30 cellular contexts compared by ENCODE assay signal in genomic region chr20:8510808-8511207, GRCh38.
"Had no signal": no experiment of that assay in that cellular context is flagged by ENCODE, and none has a peak within 500 bp of the region (broad histone marks: within the 10 kb centered on the region; RNA-seq: fewer than 3 reads in every experiment).

No MANE protein-coding gene starts in this region.

- H3K4me3 Mint-ChIP-seq: natural killer cell; nephron; neural progenitor cell; stimulated activated memory B cell treated with anti-CD40 and anti-IgM and Interleukin-4, amounts not matched to agents 10 μg/mL and 1 μg/mL and 100 μg/mL, for 72 hours; stimulated activated naive CD8-positive, alpha-beta T cell treated with anti-CD3 and anti-CD28 coated beads, Interleukin-15, amount 100 ng/mL, for 72 hours had no signal

- H3K9ac ChIP-seq: neural progenitor cell, parathyroid adenoma had no signal

- H3K27ac ChIP-seq: neural progenitor cell, ovary, parathyroid adenoma, psoas muscle, skin epidermis, spleen, suprapubic skin, testis, tibial artery, transverse colon, upper lobe of left lung, vagina had no signal

- H3K4me1 Mint-ChIP-seq: nephron; neural progenitor cell; stimulated activated memory B cell treated with anti-CD40 and anti-IgM and Interleukin-4, amounts not matched to agents 10 μg/mL and 1 μg/mL and 100 μg/mL, for 72 hours; stimulated activated naive CD8-positive, alpha-beta T cell treated with anti-CD3 and anti-CD28 coated beads, Interleukin-15, amount 100 ng/mL, for 72 hours had no signal

- H3K9me3 ChIP-seq: ovary, psoas muscle, suprapubic skin, testis, tibial artery, transverse colon, upper lobe of left lung, vagina had no signal

- FAIRE-seq: urothelium cell line had no signal

- H3K79me2 ChIP-seq: parathyroid adenoma had no signal

- ATAC-seq: natural killer cell; psoas muscle; right cardiac atrium; sciatic nerve; stimulated activated memory B cell treated with anti-CD40 and anti-IgM and Interleukin-4, amounts not matched to agents 10 μg/mL and 1 μg/mL and 100 μg/mL, for 72 hours; stimulated activated naive CD8-positive, alpha-beta T cell treated with anti-CD3 and anti-CD28 coated beads, Interleukin-15, amount 100 ng/mL, for 72 hours; stimulated activated naive CD8-positive, alpha-beta T cell treated with anti-CD3 and anti-CD28 coated beads, Interleukin-15, Interleukin-2, amounts not matched to agents 100 U/mL and 50 U/mL, for 24 hours had no signal

- H3K27me3 Mint-ChIP-seq: progenitor cell of endocrine pancreas; stimulated activated memory B cell treated with anti-CD40 and anti-IgM and Interleukin-4, amounts not matched to agents 10 μg/mL and 1 μg/mL and 100 μg/mL, for 72 hours; stimulated activated naive CD8-positive, alpha-beta T cell treated with anti-CD3 and anti-CD28 coated beads, Interleukin-15, amount 100 ng/mL, for 72 hours had no signal

- DNase-seq: natural killer cell; occipital lobe; ovary; psoas muscle; right cardiac atrium; spleen; stimulated activated CD4-positive, alpha-beta T cell treated with anti-CD3 and anti-CD28 coated beads, Interleukin-12 subunit alpha, Interleukin-12 subunit beta, amount 100 ng/mL, for 4 hours; stimulated activated CD4-positive, alpha-beta T cell treated with anti-CD3 and anti-CD28 coated beads, Interleukin-1b, Interleukin-23, amount 100 ng/mL, for 48 hours; stimulated activated CD4-positive, alpha-beta T cell treated with anti-CD3 and anti-CD28 coated beads, Interleukin-4, amount 100 ng/mL, for 1 hour; stimulated activated CD4-positive, alpha-beta T cell treated with anti-CD3 and anti-CD28 coated beads, Interleukin-4, amount 100 ng/mL, for 4 hours; stimulated activated CD8-positive, alpha-beta memory T cell treated with anti-CD3 and anti-CD28 coated beads, Interleukin-4, amount 100 ng/mL, for 48 hours; stimulated activated naive CD4-positive, alpha-beta T cell; stimulated activated naive CD8-positive, alpha-beta T cell treated with anti-CD3 and anti-CD28 coated beads, Interleukin-15, amount 100 ng/mL, for 72 hours; stimulated activated naive CD8-positive, alpha-beta T cell treated with anti-CD3 and anti-CD28 coated beads, Interleukin-15, Interleukin-2, amounts not matched to agents 100 U/mL and 50 U/mL, for 24 hours; substantia nigra; testis; tibial artery; transverse colon had no signal

- H3K36me3 ChIP-seq: neural progenitor cell, ovary, spleen, suprapubic skin, tibial artery, transverse colon, upper lobe of left lung, vagina had no signal

- H3K27ac Mint-ChIP-seq: natural killer cell; nephron; neural progenitor cell; progenitor cell of endocrine pancreas; stimulated activated memory B cell treated with anti-CD40 and anti-IgM and Interleukin-4, amounts not matched to agents 10 μg/mL and 1 μg/mL and 100 μg/mL, for 72 hours; stimulated activated naive CD8-positive, alpha-beta T cell treated with anti-CD3 and anti-CD28 coated beads, Interleukin-15, amount 100 ng/mL, for 72 hours had no signal

- H3K4me2 ChIP-seq: neural progenitor cell, smooth muscle cell had no signal

- H3K27me3 ChIP-seq: neural progenitor cell, ovary, spleen, suprapubic skin, testis, tibial artery, transverse colon, upper lobe of left lung, vagina had no signal

- H3K9me3 Mint-ChIP-seq: natural killer cell; nephron; neural progenitor cell; stimulated activated memory B cell treated with anti-CD40 and anti-IgM and Interleukin-4, amounts not matched to agents 10 μg/mL and 1 μg/mL and 100 μg/mL, for 72 hours had no signal

- H2AFZ ChIP-seq: neural progenitor cell, parathyroid adenoma had no signal

- H3K36me3 Mint-ChIP-seq: natural killer cell; neural progenitor cell; stimulated activated memory B cell treated with anti-CD40 and anti-IgM and Interleukin-4, amounts not matched to agents 10 μg/mL and 1 μg/mL and 100 μg/mL, for 72 hours had no signal

- H3K4me3 ChIP-seq: neural progenitor cell, ovary, psoas muscle, skin epidermis, smooth muscle cell, spleen, suprapubic skin, testis, tibial artery, transverse colon, upper lobe of left lung, vagina had no signal

- H3K4me1 ChIP-seq: neural progenitor cell, parathyroid adenoma, psoas muscle, spleen, suprapubic skin, testis, tibial artery, upper lobe of left lung had no signal
